Comparison of ENCODE assay signal across 1 cellular context in genomic region chr2:121076501-121076820, GRCh38.
TF ChIP-seq lines count a peak whose summit lies in the region.

No MANE protein-coding gene starts in this region.

TF ChIP-seq in A549, 52 proteins besides CTCF, POLR2A, EP300 and RAD21 (continued from another document):
- TF ChIP-seq, protein P1, sequence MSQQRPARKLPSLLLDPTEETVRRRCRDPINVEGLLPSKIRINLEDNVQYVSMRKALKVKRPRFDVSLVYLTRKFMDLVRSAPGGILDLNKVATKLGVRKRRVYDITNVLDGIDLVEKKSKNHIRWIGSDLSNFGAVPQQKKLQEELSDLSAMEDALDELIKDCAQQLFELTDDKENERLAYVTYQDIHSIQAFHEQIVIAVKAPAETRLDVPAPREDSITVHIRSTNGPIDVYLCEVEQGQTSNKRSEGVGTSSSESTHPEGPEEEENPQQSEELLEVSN (IDR thresholded peaks at IDR 0.05; ENCODE audit: borderline replicate concordance, low read depth): no peak
- TF ChIP-seq CBX2 (IDR thresholded peaks at IDR 0.05; ENCODE audit: borderline replicate concordance, low read depth) (no peak), NR3C1 (IDR thresholded peaks at IDR 0.05) (no peak), NFE2L2 (conservative IDR thresholded peaks at IDR 0.05; ENCODE audit: low read length) (no peak), GATA3 (IDR thresholded peaks at IDR 0.05; ENCODE audit: borderline replicate concordance) (no peak), HMGXB4 (CRISPR knock-in tag; IDR thresholded peaks at IDR 0.05; ENCODE audit: borderline replicate concordance) (no peak), BHLHE40 (IDR thresholded peaks at IDR 0.05; ENCODE audit: low read depth, low read length) (no peak), CEBPB (IDR thresholded peaks at IDR 0.05) (no peak)
TF ChIP-seq in A549: peak in this region for 0.
